In genomic region chr19:44737238-44738160, GRCh38 we compare ENCODE assay signal across 13 cellular contexts. TPM values are rescaled to one million over a fixed set of nuclear protein-coding genes. Genes with fewer than 3 reads are reported as not detected.
DNase-seq lines count a peak whose midpoint lies in the region; ATAC-seq, FAIRE-seq and TF ChIP-seq lines count a peak whose summit lies in the region.
"Had no signal": no experiment of that assay in that cellular context is flagged by ENCODE, and none has a peak within 500 bp of the region (broad histone marks: within the 10 kb centered on the region; RNA-seq: fewer than 3 reads in every experiment).

No MANE protein-coding gene starts in this region.

- in situ Hi-C loops in astrocyte of the spinal cord (cut with HindIII; ENCODE audit: low sequenced_read_pairs) = no loop called here

- no peaks in the 10 kb centered on the region for H3K36me3 ChIP-seq in ACC112 (ENCODE audit: insufficient read depth, low read length)

- FAIRE-seq in GM18507 (lab: Jason Lieb, UNC) = peak; percentile 15

- H3K36me3 Mint-ChIP-seq in natural killer cell = no peaks in the 10 kb centered on the region
- no peaks in the 10 kb centered on the region for H3K36me3 Mint-ChIP-seq in activated CD4-positive, alpha-beta memory T cell treated with anti-CD3 and anti-CD28 coated beads, Interleukin-2, amount 10 ng/mL, durations not matched to agents 7 days and 5 days (ENCODE audit: low read depth)
- H3K36me3 Mint-ChIP-seq: activated CD4-positive, alpha-beta memory T cell treated with anti-CD3 and anti-CD28 coated beads for 36 hours; memory B cell had no signal

- TF ChIP-seq CTCF in astrocyte of the spinal cord (IDR thresholded peaks at IDR 0.05; ENCODE audit: low read depth, low read length) (no peak), natural killer cell (IDR thresholded peaks at IDR 0.05) (no peak)

- H2AFZ ChIP-seq in ACC112 (ENCODE audit: low read length, unreplicated experiment) = no peak overlapping the region

- DNase-seq in GM18507 (ENCODE audit: extremely low spot score, insufficient read length, low read depth) = no peak
- DNase-seq in astrocyte of the spinal cord (ENCODE audit: low read depth, low spot score) = peak; percentile 76
- no peak for DNase-seq in natural killer cell
- DNase-seq in stimulated activated CD4-positive, alpha-beta T cell treated with anti-CD3 and anti-CD28 coated beads, Interleukin-4, amount 100 ng/mL, for 4 hours = no peak
- DNase-seq in activated CD4-positive, alpha-beta memory T cell treated with anti-CD3 and anti-CD28 coated beads, Interleukin-2, amount 10 ng/mL, durations not matched to agents 7 days and 5 days = no peak
- no peak for DNase-seq in stimulated activated naive CD4-positive, alpha-beta T cell treated with Interleukin-2 at 50 U/mL for 16 hours (lab: John Stamatoyannopoulos, UW)
- DNase-seq: activated CD4-positive, alpha-beta memory T cell treated with anti-CD3 and anti-CD28 coated beads for 36 hours; endodermal cell; SW 1271 had no signal

- H3K4me3 ChIP-seq in ACC112 (ENCODE audit: low read depth, low read length) (no peak overlapping the region), astrocyte of the spinal cord (ENCODE audit: low read depth, low read length) (no peak overlapping the region)

- H3K4me3 Mint-ChIP-seq in natural killer cell = peak overlapping the region; percentile 72
- H3K4me3 Mint-ChIP-seq in activated CD4-positive, alpha-beta memory T cell treated with anti-CD3 and anti-CD28 coated beads, Interleukin-2, amount 10 ng/mL, durations not matched to agents 7 days and 5 days = no peak overlapping the region
- H3K4me3 Mint-ChIP-seq: endodermal cell, memory B cell had no signal

- CTCF ChIA-PET in activated CD4-positive, alpha-beta memory T cell treated with anti-CD3 and anti-CD28 coated beads, Interleukin-2, amount 10 ng/mL, durations not matched to agents 7 days and 5 days (lab: Charles Lee) = interaction anchor here (1.2 to 2.4 kb wide), 4 partner anchors 12 to 33 kb away, joined by 3 to 10 read pairs (median 4); no protein-coding TSS in a partner anchor

- H3K27ac ChIP-seq in ACC112 (ENCODE audit: low read depth, low read length) = peak overlapping the region; percentile 51

- POLR2A ChIA-PET in activated CD4-positive, alpha-beta memory T cell treated with anti-CD3 and anti-CD28 coated beads, Interleukin-2, amount 10 ng/mL, durations not matched to agents 7 days and 5 days (lab: Charles Lee) = no interaction called here

- ATAC-seq in natural killer cell (peak; percentile 53 to 85 (median 68)), HG03432 (IDR thresholded peaks at IDR 0.05; ENCODE audit: unreplicated experiment) (no peak)

- intact Hi-C loops in natural killer cell (cut with micrococcal nuclease) = loop anchor here (2.0 kb wide), 1 partner anchor 15 kb away; no protein-coding TSS in a partner anchor

- peak overlapping the region; percentile 67 to 77 for H3K27ac Mint-ChIP-seq in natural killer cell
- H3K27ac Mint-ChIP-seq in activated CD4-positive, alpha-beta memory T cell treated with anti-CD3 and anti-CD28 coated beads, Interleukin-2, amount 10 ng/mL, durations not matched to agents 7 days and 5 days = no peak overlapping the region
- H3K27ac Mint-ChIP-seq: activated CD4-positive, alpha-beta memory T cell treated with anti-CD3 and anti-CD28 coated beads for 36 hours; endodermal cell; memory B cell had no signal

- H3K4me1 ChIP-seq in ACC112 (ENCODE audit: control insufficient read depth, insufficient read depth, low read length, unreplicated experiment) = peaks cover 23% of the 10 kb centered on the region

- H3K9me3 Mint-ChIP-seq in natural killer cell = no peaks in the 10 kb centered on the region
- H3K9me3 Mint-ChIP-seq in activated CD4-positive, alpha-beta memory T cell treated with anti-CD3 and anti-CD28 coated beads, Interleukin-2, amount 10 ng/mL, durations not matched to agents 7 days and 5 days = no peaks in the 10 kb centered on the region
- H3K9me3 Mint-ChIP-seq: endodermal cell, memory B cell had no signal

- peaks cover 18 to 39% of the 10 kb centered on the region in 2 donors for H3K4me1 Mint-ChIP-seq in natural killer cell
- peaks cover 36% of the 10 kb centered on the region for H3K4me1 Mint-ChIP-seq in activated CD4-positive, alpha-beta memory T cell treated with anti-CD3 and anti-CD28 coated beads, Interleukin-2, amount 10 ng/mL, durations not matched to agents 7 days and 5 days

- no peaks in the 10 kb centered on the region for H3K27me3 ChIP-seq in ACC112 (ENCODE audit: insufficient read depth, low read length)

- no peaks in the 10 kb centered on the region for H3K79me2 ChIP-seq in ACC112 (ENCODE audit: control insufficient read depth, insufficient read depth, low read length, unreplicated experiment)

- no peaks in the 10 kb centered on the region for H3K27me3 Mint-ChIP-seq in natural killer cell (ENCODE audit: low read depth in 2 of 2)
- no peaks in the 10 kb centered on the region for H3K27me3 Mint-ChIP-seq in activated CD4-positive, alpha-beta memory T cell treated with anti-CD3 and anti-CD28 coated beads, Interleukin-2, amount 10 ng/mL, durations not matched to agents 7 days and 5 days
- H3K27me3 Mint-ChIP-seq: activated CD4-positive, alpha-beta memory T cell treated with anti-CD3 and anti-CD28 coated beads for 36 hours had no signal

RNA-seq across cellular contexts. Expression of gene BCL3, which starts 11.0 kb away (rescaled TPM):
- 100 to 1,000 TPM; 152 to 199 (median 164) TPM for total RNA-seq in natural killer cell
- total RNA-seq in activated CD4-positive, alpha-beta memory T cell treated with anti-CD3 and anti-CD28 coated beads, Interleukin-2, amount 10 ng/mL, durations not matched to agents 7 days and 5 days = 10 to 100 TPM; 63.4 to 66.6 TPM

RNA-seq across cellular contexts. Expression of gene CEACAM16, which starts 38.5 kb away (rescaled TPM):
- not detected for total RNA-seq in natural killer cell
- not detected for total RNA-seq in activated CD4-positive, alpha-beta memory T cell treated with anti-CD3 and anti-CD28 coated beads, Interleukin-2, amount 10 ng/mL, durations not matched to agents 7 days and 5 days
- total RNA-seq: activated CD4-positive, alpha-beta memory T cell treated with anti-CD3 and anti-CD28 coated beads for 36 hours; endodermal cell; urinary bladder had no signal

RNA-seq across cellular contexts. Expression of gene CBLC, which starts 40.2 kb away (rescaled TPM):
- not detected for total RNA-seq in natural killer cell
- not detected for total RNA-seq in activated CD4-positive, alpha-beta memory T cell treated with anti-CD3 and anti-CD28 coated beads, Interleukin-2, amount 10 ng/mL, durations not matched to agents 7 days and 5 days
- total RNA-seq: activated CD4-positive, alpha-beta memory T cell treated with anti-CD3 and anti-CD28 coated beads for 36 hours had no signal
